8 cellular contexts compared by ENCODE assay signal in genomic region chr1:151157067-151157531, GRCh38. TPM values are rescaled to one million over a fixed set of nuclear protein-coding genes. Genes with fewer than 3 reads are reported as not detected.
DNase-seq lines count a peak whose midpoint lies in the region; ATAC-seq, FAIRE-seq and TF ChIP-seq lines count a peak whose summit lies in the region.

No MANE protein-coding gene starts in this region.

- H3K4me3 ChIP-seq in Jurkat, Clone E6-1 (ENCODE audit: low read length) = peak overlapping the region; percentile 40

- DNase-seq in Jurkat, Clone E6-1 (ENCODE audit: low read depth, low spot score) = peak; percentile 81
- peak; percentile 43 for DNase-seq in activated CD4-positive, alpha-beta T cell treated with anti-CD3 and anti-CD28 coated beads, Interleukin-2, amount 50 U/mL, for 1 hour
- DNase-seq in cardiac septum (ENCODE audit: low spot score) (peak; percentile 87), amniotic stem cell (lab: John Stamatoyannopoulos, UW) (no peak), GM12892 (ENCODE audit: insufficient read length) (no peak), iPS-NIHi11 (ENCODE audit: low spot score) (no peak)
- peak; percentile 49 for DNase-seq in stimulated activated naive CD4-positive, alpha-beta T cell treated with Interleukin-2 at 50 U/mL for 16 hours (lab: John Stamatoyannopoulos, UW)

- intact Hi-C loops in cardiac septum (cut with DNase I) = loop anchor here (2.0 kb wide), 1 partner anchor 56 kb away; no protein-coding TSS in a partner anchor

- no peak for ATAC-seq in HG03354 (IDR thresholded peaks at IDR 0.05; ENCODE audit: poor library complexity, severe bottlenecking, unreplicated experiment)

- TF ChIP-seq POLR2A in GM12892 (IDR thresholded peaks at IDR 0.05; ENCODE audit: low read depth, low read length) = no peak

- FAIRE-seq in GM12892 (lab: Jason Lieb, UNC) = no peak

RNA-seq across cellular contexts. Expression of gene TNFAIP8L2, which starts 0.7 kb away (rescaled TPM):
- polyA plus RNA-seq in Jurkat, Clone E6-1 (2012; ENCODE audit: insufficient read depth, insufficient read length) = not detected
- total RNA-seq in cardiac septum = 0.86 TPM
- polyA plus RNA-seq in GM12892 (2012; ENCODE audit: missing spikeins) = 7.5 TPM

RNA-seq across cellular contexts. Expression of gene LYSMD1, which starts 8.6 kb away (rescaled TPM):
- polyA plus RNA-seq in Jurkat, Clone E6-1 (2012; ENCODE audit: insufficient read depth, insufficient read length) = 9.5 TPM
- total RNA-seq in cardiac septum = 12.5 TPM
- polyA plus RNA-seq in GM12892 (2012; ENCODE audit: missing spikeins) = 8.1 TPM

RNA-seq across cellular contexts. Expression of gene SCNM1, which starts 8.8 kb away (rescaled TPM):
- 79.8 TPM for polyA plus RNA-seq in Jurkat, Clone E6-1 (2012; ENCODE audit: insufficient read depth, insufficient read length)
- 20.7 TPM for total RNA-seq in cardiac septum
- polyA plus RNA-seq in GM12892 (2012; ENCODE audit: missing spikeins) = 53.4 TPM

RNA-seq across cellular contexts. Expression of gene SEMA6C, which starts 10.7 kb away (rescaled TPM):
- polyA plus RNA-seq in Jurkat, Clone E6-1 (2012; ENCODE audit: insufficient read depth, insufficient read length) = 7.8 TPM
- total RNA-seq in cardiac septum = 46.5 TPM
- polyA plus RNA-seq in GM12892 (2012; ENCODE audit: missing spikeins) = 1.4 TPM

RNA-seq across cellular contexts. Expression of gene TMOD4, which starts 18.7 kb away (rescaled TPM):
- 4.8 TPM for polyA plus RNA-seq in Jurkat, Clone E6-1 (2012; ENCODE audit: insufficient read depth, insufficient read length)
- total RNA-seq in cardiac septum = not detected
- not detected for polyA plus RNA-seq in GM12892 (2012; ENCODE audit: missing spikeins)

Comparison
In these comparisons a context has a peak if more than half of its experiments do, and no peak if none do; other contexts are left out.
1. DNase-seq: peak in Jurkat, Clone E6-1 (single experiment), activated CD4-positive, alpha-beta T cell treated with anti-CD3 and anti-CD28 coated beads, Interleukin-2, amount 50 U/mL, for 1 hour (single experiment), cardiac septum (single experiment) and stimulated activated naive CD4-positive, alpha-beta T cell treated with Interleukin-2 at 50 U/mL for 16 hours (single experiment); none in amniotic stem cell (single experiment), GM12892 (single experiment) and iPS-NIHi11 (single experiment).